8 cellular contexts compared by ENCODE assay signal in the genomic region with DNA sequence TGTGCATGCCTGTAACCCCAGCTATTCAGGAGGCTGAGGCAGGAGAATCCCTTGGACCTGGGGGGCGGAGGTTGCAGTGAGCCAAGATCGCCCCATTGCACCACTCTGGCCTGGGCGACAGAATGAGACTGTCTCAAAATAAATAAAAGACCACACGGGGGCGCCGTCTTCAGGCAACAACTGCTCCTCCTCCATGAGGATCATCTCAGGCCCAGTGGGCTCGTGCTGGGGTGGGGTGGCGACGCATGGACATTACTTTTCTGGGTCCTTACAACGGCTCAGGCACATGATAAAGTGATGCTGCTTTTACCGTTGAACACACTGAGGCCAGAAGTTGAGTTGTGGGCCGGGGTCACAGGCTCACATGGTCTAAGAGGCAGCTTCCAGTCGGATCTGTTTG. TPM values are rescaled to one million over a fixed set of nuclear protein-coding genes. Genes with fewer than 3 reads are reported as not detected.
DNase-seq lines count a peak whose midpoint lies in the region; ATAC-seq and TF ChIP-seq lines count a peak whose summit lies in the region.

No MANE protein-coding gene starts in this region.

- H3K27ac ChIP-seq in spleen (no peak overlapping the region), gastroesophageal sphincter (no peak overlapping the region)

- no peaks in the 10 kb centered on the region for H3K9me3 ChIP-seq in spleen
- no peaks in the 10 kb centered on the region for H3K9me3 ChIP-seq in gastroesophageal sphincter

- intact Hi-C loops in natural killer cell (cut with micrococcal nuclease) (loop anchor here (5.0 kb wide), 1 partner anchor 145 kb away; no protein-coding TSS in a partner anchor), left colon (cut with DNase I, micrococcal nuclease) (no loop called here), spleen (cut with DNase I; ENCODE audit: low total_unique reads) (no loop called here)

- H3K4me3 Mint-ChIP-seq in natural killer cell, result no peak overlapping the region
- no peak overlapping the region for H3K4me3 Mint-ChIP-seq in natural killer cell treated with Interleukin-12 subunit alpha and Interleukin-12 subunit beta and Interleukin-15 and Interleukin-18, amount 100 ng/mL, for 72 hours
- H3K4me3 Mint-ChIP-seq in activated naive CD8-positive, alpha-beta T cell treated with anti-CD3 and anti-CD28 coated beads for 36 hours, result no peak overlapping the region

- H3K4me1 ChIP-seq in spleen, result peaks cover 13 to 77% (median 53%) of the 10 kb centered on the region in 6 donors
- no peaks in the 10 kb centered on the region for H3K4me1 ChIP-seq in gastroesophageal sphincter

- no peak for TF ChIP-seq POLR2A in spleen (IDR thresholded peaks at IDR 0.05)
- TF ChIP-seq POLR2A in gastroesophageal sphincter (IDR thresholded peaks at IDR 0.05), result no peak

- no peak overlapping the region for H3K4me3 ChIP-seq in spleen
- no peak overlapping the region for H3K4me3 ChIP-seq in gastroesophageal sphincter

- ATAC-seq in natural killer cell (peak in 2 of 3 donors; percentile 30 to 35), left colon (peak; percentile 54), gastroesophageal sphincter (no peak)
- no peak for ATAC-seq in natural killer cell treated with Interleukin-12 subunit alpha and Interleukin-12 subunit beta and Interleukin-15 and Interleukin-18, amount 100 ng/mL, for 72 hours

- H3K36me3 ChIP-seq in spleen (no peaks in the 10 kb centered on the region), gastroesophageal sphincter (no peaks in the 10 kb centered on the region)

- no peak overlapping the region for H3K27ac Mint-ChIP-seq in natural killer cell
- H3K27ac Mint-ChIP-seq in natural killer cell treated with Interleukin-12 subunit alpha and Interleukin-12 subunit beta and Interleukin-15 and Interleukin-18, amount 100 ng/mL, for 72 hours, result no peak overlapping the region
- no peak overlapping the region for H3K27ac Mint-ChIP-seq in activated naive CD8-positive, alpha-beta T cell treated with anti-CD3 and anti-CD28 coated beads for 36 hours

- DNase-seq in natural killer cell (no peak), NCI-H460 (ENCODE audit: extremely low read depth, low read depth) (peak; percentile 39), left colon (peak in 1 of 2 donors; percentile 75), DMS79 treated with DMSO at 0.1 percent for 48 hours (lab: John Stamatoyannopoulos, UW) (no peak), spleen (no peak)
- no peak for DNase-seq in natural killer cell treated with Interleukin-12 subunit alpha and Interleukin-12 subunit beta and Interleukin-15 and Interleukin-18, amount 100 ng/mL, for 72 hours (ENCODE audit: low spot score)
- peak; percentile 25 for DNase-seq in activated naive CD8-positive, alpha-beta T cell treated with anti-CD3 and anti-CD28 coated beads for 36 hours

- TF ChIP-seq CTCF in natural killer cell (IDR thresholded peaks at IDR 0.05) (peak; percentile 54), spleen (IDR thresholded peaks at IDR 0.05 in 8 of 11, conservative IDR thresholded peaks at IDR 0.05 in 3 of 11) (peak in 5 of 11 experiments; percentile 28 to 44 (median 38)), gastroesophageal sphincter (IDR thresholded peaks at IDR 0.05) (peak in 2 of 4 experiments; percentile 15 to 34)

- no peak for TF ChIP-seq EP300 in gastroesophageal sphincter (IDR thresholded peaks at IDR 0.05)

- H3K27me3 ChIP-seq in spleen (replicated peaks in 1 of 7) (peaks cover 0 to 24% (median 0%) of the 10 kb centered on the region in 7 donors), gastroesophageal sphincter (peaks cover 56% of the 10 kb centered on the region)

- H3K9me3 Mint-ChIP-seq in natural killer cell, result no peaks in the 10 kb centered on the region
- H3K9me3 Mint-ChIP-seq in natural killer cell treated with Interleukin-12 subunit alpha and Interleukin-12 subunit beta and Interleukin-15 and Interleukin-18, amount 100 ng/mL, for 72 hours, result no peaks in the 10 kb centered on the region
- no peaks in the 10 kb centered on the region for H3K9me3 Mint-ChIP-seq in activated naive CD8-positive, alpha-beta T cell treated with anti-CD3 and anti-CD28 coated beads for 36 hours

- peaks cover 0 to 7% of the 10 kb centered on the region in 2 donors for H3K27me3 Mint-ChIP-seq in natural killer cell (ENCODE audit: low read depth in 2 of 2)
- peaks cover 5 to 6% of the 10 kb centered on the region in 2 donors for H3K27me3 Mint-ChIP-seq in natural killer cell treated with Interleukin-12 subunit alpha and Interleukin-12 subunit beta and Interleukin-15 and Interleukin-18, amount 100 ng/mL, for 72 hours
- H3K27me3 Mint-ChIP-seq in activated naive CD8-positive, alpha-beta T cell treated with anti-CD3 and anti-CD28 coated beads for 36 hours, result peaks cover 41% of the 10 kb centered on the region

- 40 to 58% (median 50%) methylated on average over 11 to 13 of the region's 13 CpGs for WGBS in spleen, 5 donors
- 3 to 55% methylated on average over 5 of the region's 13 CpGs for WGBS in gastroesophageal sphincter (ENCODE audit: low coverage in 1 of 2), 2 donors

- peaks cover 33 to 54% of the 10 kb centered on the region in 2 donors for H3K4me1 Mint-ChIP-seq in natural killer cell
- H3K4me1 Mint-ChIP-seq in natural killer cell treated with Interleukin-12 subunit alpha and Interleukin-12 subunit beta and Interleukin-15 and Interleukin-18, amount 100 ng/mL, for 72 hours (ENCODE audit: low read depth in 2 of 2), result peaks cover 22 to 33% of the 10 kb centered on the region in 2 donors
- peaks cover 35% of the 10 kb centered on the region for H3K4me1 Mint-ChIP-seq in activated naive CD8-positive, alpha-beta T cell treated with anti-CD3 and anti-CD28 coated beads for 36 hours

- no peaks in the 10 kb centered on the region for H3K36me3 Mint-ChIP-seq in natural killer cell
- no peaks in the 10 kb centered on the region for H3K36me3 Mint-ChIP-seq in natural killer cell treated with Interleukin-12 subunit alpha and Interleukin-12 subunit beta and Interleukin-15 and Interleukin-18, amount 100 ng/mL, for 72 hours
- H3K36me3 Mint-ChIP-seq in activated naive CD8-positive, alpha-beta T cell treated with anti-CD3 and anti-CD28 coated beads for 36 hours, result no peaks in the 10 kb centered on the region

RNA-seq across cellular contexts. Expression of a gene that starts 56.2 kb away (rescaled TPM):
- total RNA-seq in natural killer cell (10 to 100 TPM; 60.7 to 84.7 (median 68.2) TPM), left colon (10 to 100 TPM; 26.3 to 27.7 TPM), spleen (10 to 100 TPM; 31.9 to 66.4 (median 42.8) TPM), gastroesophageal sphincter (10 to 100 TPM; 11.5 to 34.9 (median 27.4) TPM)
- 10 to 100 TPM; 45.7 to 90.9 TPM for total RNA-seq in natural killer cell treated with Interleukin-12 subunit alpha and Interleukin-12 subunit beta and Interleukin-15 and Interleukin-18, amount 100 ng/mL, for 72 hours
- 39.4 and 51.7 TPM in 2 replicates for total RNA-seq in NCI-H460 (2014; rRNA removed; shearing (Covaris generic))
- polyA plus RNA-seq in NCI-H460 (2014; cell fraction: nucleus; rRNA removed), result 197 and 239 TPM in 2 replicates
- 10 to 100 TPM; 68.9 to 72.0 TPM for total RNA-seq in activated naive CD8-positive, alpha-beta T cell treated with anti-CD3 and anti-CD28 coated beads for 36 hours
- 10 to 100 TPM; 25.0 to 48.2 (median 40.5) TPM for polyA plus RNA-seq in spleen

RNA-seq across cellular contexts. Expression of a gene that starts 56.3 kb away (rescaled TPM):
- 10 to 100 TPM; 46.3 to 57.3 (median 56.1) TPM for total RNA-seq in natural killer cell
- 10 to 100 TPM; 25.8 to 27.9 TPM for total RNA-seq in natural killer cell treated with Interleukin-12 subunit alpha and Interleukin-12 subunit beta and Interleukin-15 and Interleukin-18, amount 100 ng/mL, for 72 hours
- 18.2 and 21.0 TPM in 2 replicates for total RNA-seq in NCI-H460 (2014; rRNA removed; shearing (Covaris generic))
- 38.2 and 42.0 TPM in 2 replicates for polyA plus RNA-seq in NCI-H460 (2014; cell fraction: nucleus; rRNA removed)
- total RNA-seq in activated naive CD8-positive, alpha-beta T cell treated with anti-CD3 and anti-CD28 coated beads for 36 hours, result 10 to 100 TPM; 23.0 to 23.3 TPM
- total RNA-seq in left colon, result 10 to 100 TPM; 13.9 to 15.4 TPM
- total RNA-seq in spleen, result 10 to 100 TPM; 17.6 to 30.6 (median 26.6) TPM
- 10 to 100 TPM in 1 of 3 donors, 1 to 10 TPM in 2; 7.5 to 10.6 (median 8.5) TPM for polyA plus RNA-seq in spleen
- 10 to 100 TPM; 10.4 to 18.2 (median 11.2) TPM for total RNA-seq in gastroesophageal sphincter

Comparison
In these comparisons a context has a peak if more than half of its experiments do, and no peak if none do; other contexts are left out.
1. ATAC-seq: peak in natural killer cell (2 of 3) and left colon (single experiment); none in natural killer cell treated with Interleukin-12 subunit alpha and Interleukin-12 subunit beta and Interleukin-15 and Interleukin-18, amount 100 ng/mL, for 72 hours (0 of 2) and gastroesophageal sphincter (single experiment).
2. DNase-seq: peak in NCI-H460 (single experiment) and activated naive CD8-positive, alpha-beta T cell treated with anti-CD3 and anti-CD28 coated beads for 36 hours (single experiment); none in natural killer cell (single experiment), natural killer cell treated with Interleukin-12 subunit alpha and Interleukin-12 subunit beta and Interleukin-15 and Interleukin-18, amount 100 ng/mL, for 72 hours (single experiment), DMS79 treated with DMSO at 0.1 percent for 48 hours (single experiment) and spleen (single experiment).